ENCODE assay signal across 8 cellular contexts in the genomic region with DNA sequence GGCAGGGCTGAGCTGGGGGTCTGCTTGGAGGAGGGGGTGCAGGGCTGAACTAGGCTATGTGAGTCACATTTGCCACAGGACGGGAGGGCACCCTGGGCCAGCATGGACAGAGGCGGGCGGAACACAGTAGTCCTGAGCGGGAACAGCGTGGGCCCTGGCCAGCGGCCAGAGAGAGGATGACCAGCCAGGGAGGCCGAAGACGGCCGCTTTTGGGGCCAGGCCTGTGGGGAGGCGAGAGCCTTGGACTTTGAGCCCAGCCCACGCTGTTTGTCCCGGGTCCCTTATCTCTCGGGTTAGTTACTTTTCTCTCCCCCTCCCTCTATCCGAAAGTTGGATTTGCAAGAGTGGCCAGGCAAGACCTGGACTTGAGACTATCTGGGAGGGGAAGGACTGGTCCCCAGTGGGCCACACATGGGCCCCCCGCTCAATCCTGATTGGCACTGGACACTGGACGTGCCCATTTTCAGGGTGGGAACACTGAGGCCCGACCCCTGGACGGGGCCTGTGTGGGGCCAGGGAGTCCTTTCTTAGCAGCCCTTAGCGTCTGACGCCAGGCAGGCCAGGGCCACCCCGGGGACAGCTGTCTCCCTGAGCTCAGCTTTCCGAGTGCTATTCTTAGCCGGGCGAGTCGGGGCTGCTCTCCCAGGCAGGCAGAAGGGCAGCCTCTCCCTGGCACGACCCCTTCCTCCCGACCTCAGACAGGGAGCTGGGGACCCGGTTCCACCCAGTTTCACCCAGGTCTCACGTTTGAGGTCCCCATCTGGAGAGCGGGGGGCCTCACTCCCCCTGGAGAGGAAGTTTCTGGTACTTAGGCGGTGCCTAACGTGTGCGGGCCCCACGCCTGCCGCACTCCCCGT. TPM values are rescaled to one million over a fixed set of nuclear protein-coding genes. Genes with fewer than 3 reads are reported as not detected.
DNase-seq lines count a peak whose midpoint lies in the region; ATAC-seq lines count a peak whose summit lies in the region.

No MANE protein-coding gene starts in this region.

- CTCF ChIA-PET in CD4-positive, alpha-beta memory T cell (lab: Charles Lee; ENCODE audit: partially characterized antibody) = no interaction called here

- H3K27me3 ChIP-seq in CD4-positive, alpha-beta memory T cell (ENCODE audit: insufficient read depth, low read length) = no peaks in the 10 kb centered on the region
- H3K27me3 ChIP-seq in right cardiac atrium (ENCODE audit: control insufficient read depth, insufficient read depth) = no peaks in the 10 kb centered on the region

- ATAC-seq in activated T-helper 17 cell treated with anti-CD3 and anti-CD28 coated beads, Interleukin-2, amount 50 U/mL, for 72 hours (replicated peaks) = peak; percentile 28
- peak; percentile 65 to 66 for ATAC-seq in right cardiac atrium

- peaks cover 1 to 13% (median 4%) of the 10 kb centered on the region in 4 donors for H3K4me1 Mint-ChIP-seq in CD4-positive, alpha-beta memory T cell
- H3K4me1 Mint-ChIP-seq in activated T-helper 17 cell treated with anti-CD3 and anti-CD28 coated beads, Interleukin-2, amount 50 U/mL, for 72 hours = no peaks in the 10 kb centered on the region

- H3K36me3 Mint-ChIP-seq in CD4-positive, alpha-beta memory T cell = no peaks in the 10 kb centered on the region
- no peaks in the 10 kb centered on the region for H3K36me3 Mint-ChIP-seq in activated T-helper 17 cell treated with anti-CD3 and anti-CD28 coated beads, Interleukin-2, amount 50 U/mL, for 72 hours (ENCODE audit: low read depth)

- intact Hi-C loops in CD4-positive, alpha-beta memory T cell (cut with micrococcal nuclease) = no loop called here
- intact Hi-C loops in right cardiac atrium (cut with DNase I) = no loop called here

- no peak overlapping the region for H3K27ac ChIP-seq in CD4-positive, alpha-beta memory T cell (ENCODE audit: low read depth, low read length)
- peak overlapping the region; percentile 61 for H3K27ac ChIP-seq in right cardiac atrium (ENCODE audit: low read length)

- WGBS in right cardiac atrium = 23% methylated on average over 36 of the region's 36 CpGs

- peaks cover 24% of the 10 kb centered on the region for H3K4me1 ChIP-seq in CD4-positive, alpha-beta memory T cell (ENCODE audit: insufficient read depth, low read length)
- H3K4me1 ChIP-seq in right cardiac atrium (ENCODE audit: control insufficient read depth, insufficient read depth, low read length) = peaks cover 6% of the 10 kb centered on the region

- peak overlapping the region in 2 of 7 donors; percentile 29 to 66 for H3K27ac Mint-ChIP-seq in CD4-positive, alpha-beta memory T cell
- no peak overlapping the region for H3K27ac Mint-ChIP-seq in activated T-helper 17 cell treated with anti-CD3 and anti-CD28 coated beads, Interleukin-2, amount 50 U/mL, for 72 hours

- no peaks in the 10 kb centered on the region for H3K36me3 ChIP-seq in CD4-positive, alpha-beta memory T cell (ENCODE audit: insufficient read depth, low read length)

- peak overlapping the region in 1 of 2 donors; percentile 52 for H3K4me3 ChIP-seq in CD4-positive, alpha-beta memory T cell (ENCODE audit: low read length in 2 of 2)
- H3K4me3 ChIP-seq in right cardiac atrium (ENCODE audit: low read length) (peak overlapping the region; percentile 64), skeletal muscle cell (ENCODE audit: low read depth, low read length) (peak overlapping the region; percentile 67)

- no peaks in the 10 kb centered on the region for H3K27me3 Mint-ChIP-seq in CD4-positive, alpha-beta memory T cell
- peaks cover 4% of the 10 kb centered on the region for H3K27me3 Mint-ChIP-seq in activated T-helper 17 cell treated with anti-CD3 and anti-CD28 coated beads, Interleukin-2, amount 50 U/mL, for 72 hours

- no peaks in the 10 kb centered on the region for H3K9me3 ChIP-seq in CD4-positive, alpha-beta memory T cell (ENCODE audit: control insufficient read depth in 1 of 2, low read length in 2 of 2)
- H3K9me3 ChIP-seq in right cardiac atrium (ENCODE audit: control insufficient read depth, low read length) = no peaks in the 10 kb centered on the region

- peak overlapping the region; percentile 43 to 76 (median 66) for H3K4me3 Mint-ChIP-seq in CD4-positive, alpha-beta memory T cell
- H3K4me3 Mint-ChIP-seq in activated T-helper 17 cell treated with anti-CD3 and anti-CD28 coated beads, Interleukin-2, amount 50 U/mL, for 72 hours = peak overlapping the region; percentile 37

- POLR2A ChIA-PET in CD4-positive, alpha-beta memory T cell (lab: Charles Lee; ENCODE audit: partially characterized antibody) = interaction anchor here (1.4 kb wide), 1 partner anchor 125 kb away, joined by 4 read pairs; the partner anchor contains the start of gene FAM174C

- no peak for DNase-seq in CD4-positive, alpha-beta memory T cell
- DNase-seq in HT1080 (ENCODE audit: low read depth) (peak; percentile 32), right cardiac atrium (peak; percentile 66 to 86 (median 86)), skeletal muscle cell (ENCODE audit: low read depth) (no peak), NCI-H774 (lab: John Stamatoyannopoulos, UW) (no peak), 8988T (no peak), NCI-H526 treated with DMSO at 0.1 percent for 48 hours (lab: John Stamatoyannopoulos, UW) (no peak)

- H3K9me3 Mint-ChIP-seq in CD4-positive, alpha-beta memory T cell = no peaks in the 10 kb centered on the region
- H3K9me3 Mint-ChIP-seq in activated T-helper 17 cell treated with anti-CD3 and anti-CD28 coated beads, Interleukin-2, amount 50 U/mL, for 72 hours = no peaks in the 10 kb centered on the region

RNA-seq across cellular contexts. Expression of gene GAMT, which starts 0.8 kb away (rescaled TPM):
- 10 to 100 TPM; 15.9 to 16.2 TPM for total RNA-seq in CD4-positive, alpha-beta memory T cell
- polyA plus RNA-seq in CD4-positive, alpha-beta memory T cell = 10 to 100 TPM; 19.3 to 20.3 TPM
- 53.9 and 58.5 TPM in 2 replicates for total RNA-seq in HT1080 (2014; rRNA removed; shearing (Covaris generic))
- polyA plus RNA-seq in HT1080 (2015; cell fraction: cytosol; rRNA removed) = 43.7 and 51.8 TPM in 2 replicates
- 24.2 and 26.7 TPM in 2 replicates for polyA plus RNA-seq in HT1080 (2015; cell fraction: nucleus; rRNA removed)
- 10 to 100 TPM in 1 of 2 donors, 1 to 10 TPM in 1; 4.9 to 11.2 TPM for total RNA-seq in activated T-helper 17 cell treated with anti-CD3 and anti-CD28 coated beads, Interleukin-2, amount 50 U/mL, for 72 hours
- 10 to 100 TPM; 49.2 to 76.2 (median 66.4) TPM for total RNA-seq in right cardiac atrium
- 124 TPM for polyA plus RNA-seq in right cardiac atrium

RNA-seq across cellular contexts. Expression of gene DAZAP1, which starts 6.9 kb away (rescaled TPM):
- 100 to 1,000 TPM; 143 to 152 TPM for total RNA-seq in CD4-positive, alpha-beta memory T cell
- polyA plus RNA-seq in CD4-positive, alpha-beta memory T cell = 1 to 10 TPM; 2.5 to 9.1 TPM
- 158 and 183 TPM in 2 replicates for total RNA-seq in HT1080 (2014; rRNA removed; shearing (Covaris generic))
- polyA plus RNA-seq in HT1080 (2015; cell fraction: cytosol; rRNA removed) = 144 and 151 TPM in 2 replicates
- polyA plus RNA-seq in HT1080 (2015; cell fraction: nucleus; rRNA removed) = 203 and 228 TPM in 2 replicates
- 100 to 1,000 TPM; 161 to 271 TPM for total RNA-seq in activated T-helper 17 cell treated with anti-CD3 and anti-CD28 coated beads, Interleukin-2, amount 50 U/mL, for 72 hours
- 10 to 100 TPM; 78.7 to 92.1 (median 85.0) TPM for total RNA-seq in right cardiac atrium
- polyA plus RNA-seq in right cardiac atrium = 65.3 TPM

RNA-seq across cellular contexts. Expression of gene NDUFS7, which starts 16.8 kb away (rescaled TPM):
- total RNA-seq in CD4-positive, alpha-beta memory T cell = 10 to 100 TPM; 68.6 to 73.5 TPM
- polyA plus RNA-seq in CD4-positive, alpha-beta memory T cell = 100 to 1,000 TPM; 180 to 193 TPM
- 101 and 141 TPM in 2 replicates for total RNA-seq in HT1080 (2014; rRNA removed; shearing (Covaris generic))
- polyA plus RNA-seq in HT1080 (2015; cell fraction: cytosol; rRNA removed) = 114 and 126 TPM in 2 replicates
- 53.6 and 62.7 TPM in 2 replicates for polyA plus RNA-seq in HT1080 (2015; cell fraction: nucleus; rRNA removed)
- total RNA-seq in activated T-helper 17 cell treated with anti-CD3 and anti-CD28 coated beads, Interleukin-2, amount 50 U/mL, for 72 hours = 10 to 100 TPM; 51.5 to 87.9 TPM
- 100 to 1,000 TPM; 209 to 294 (median 259) TPM for total RNA-seq in right cardiac atrium
- 437 TPM for polyA plus RNA-seq in right cardiac atrium

RNA-seq across cellular contexts. Expression of gene RPS15, which starts 37.7 kb away (rescaled TPM):
- 1,000 to 10,000 TPM; 1,715 to 1,828 TPM for total RNA-seq in CD4-positive, alpha-beta memory T cell
- 1,000 to 10,000 TPM; 2,575 to 2,757 TPM for polyA plus RNA-seq in CD4-positive, alpha-beta memory T cell
- 1,915 and 2,084 TPM in 2 replicates for total RNA-seq in HT1080 (2014; rRNA removed; shearing (Covaris generic))
- polyA plus RNA-seq in HT1080 (2015; cell fraction: cytosol; rRNA removed) = 3,318 and 4,982 TPM in 2 replicates
- polyA plus RNA-seq in HT1080 (2015; cell fraction: nucleus; rRNA removed) = 1,116 and 1,557 TPM in 2 replicates
- total RNA-seq in activated T-helper 17 cell treated with anti-CD3 and anti-CD28 coated beads, Interleukin-2, amount 50 U/mL, for 72 hours = 1,000 to 10,000 TPM; 1,611 to 1,688 TPM
- total RNA-seq in right cardiac atrium = 100 to 1,000 TPM; 635 to 772 (median 696) TPM
- polyA plus RNA-seq in right cardiac atrium = 1,857 TPM

RNA-seq across cellular contexts. Expression of gene APC2, which starts 49.4 kb away (rescaled TPM):
- not detected for total RNA-seq in CD4-positive, alpha-beta memory T cell
- polyA plus RNA-seq in CD4-positive, alpha-beta memory T cell = not detected
- total RNA-seq in HT1080 (2014; rRNA removed; shearing (Covaris generic)) = 0.53 and 0.63 TPM in 2 replicates
- polyA plus RNA-seq in HT1080 (2015; cell fraction: cytosol; rRNA removed) = 0.03 and 0.06 TPM in 2 replicates
- 0.36 and 0.69 TPM in 2 replicates for polyA plus RNA-seq in HT1080 (2015; cell fraction: nucleus; rRNA removed)
- total RNA-seq in activated T-helper 17 cell treated with anti-CD3 and anti-CD28 coated beads, Interleukin-2, amount 50 U/mL, for 72 hours = under 1 TPM; 0.04 to 0.21 TPM
- total RNA-seq in right cardiac atrium = under 1 TPM; 0.45 to 0.88 (median 0.68) TPM
- 0.61 TPM for polyA plus RNA-seq in right cardiac atrium

Comparison
In these comparisons a context has a peak if more than half of its experiments do, and no peak if none do; other contexts are left out.
1. DNase-seq: peak in HT1080 (single experiment) and right cardiac atrium (3 of 3); none in CD4-positive, alpha-beta memory T cell (0 of 5), skeletal muscle cell (single experiment), NCI-H774 (single experiment), 8988T (single experiment) and NCI-H526 treated with DMSO at 0.1 percent for 48 hours (single experiment).